17 cellular contexts compared by ENCODE assay signal in genomic region chr9:127207734-127208410, GRCh38. TPM values are rescaled to one million over a fixed set of nuclear protein-coding genes. Genes with fewer than 3 reads are reported as not detected.
DNase-seq lines count a peak whose midpoint lies in the region; ATAC-seq and TF ChIP-seq lines count a peak whose summit lies in the region.
"Had no signal": no experiment of that assay in that cellular context is flagged by ENCODE, and none has a peak within 500 bp of the region (broad histone marks: within the 10 kb centered on the region; RNA-seq: fewer than 3 reads in every experiment).

No MANE protein-coding gene starts in this region.

- H3K36me3 ChIP-seq in left ventricle myocardium inferior (no peaks in the 10 kb centered on the region), aorta (ENCODE audit: control insufficient read depth in 1 of 2, insufficient read depth in 2 of 2, low read length in 1 of 2) (no peaks in the 10 kb centered on the region)
- H3K36me3 ChIP-seq: BLaER1, HAP-1 had no signal

- intact Hi-C loops in left ventricle myocardium inferior (cut with micrococcal nuclease) (no loop called here), Right ventricle myocardium superior (cut with DNase I) (no loop called here), posterior vena cava (cut with DNase I) (no loop called here), aorta (cut with DNase I) (no loop called here)

- peaks cover 4% of the 10 kb centered on the region for H3K4me1 Mint-ChIP-seq in chondrocyte (ENCODE audit: low read depth)
- peaks cover 1% of the 10 kb centered on the region for H3K4me1 Mint-ChIP-seq in activated CD4-positive, alpha-beta T cell treated with anti-CD3 and anti-CD28 coated beads, Interleukin-2, amount 10 ng/mL, durations not matched to agents 7 days and 5 days
- H3K4me1 Mint-ChIP-seq: CD14-positive monocyte had no signal

- no peaks in the 10 kb centered on the region for H3K36me3 Mint-ChIP-seq in chondrocyte (ENCODE audit: low read depth)
- H3K36me3 Mint-ChIP-seq in activated CD4-positive, alpha-beta T cell treated with anti-CD3 and anti-CD28 coated beads, Interleukin-2, amount 10 ng/mL, durations not matched to agents 7 days and 5 days (ENCODE audit: low read depth) = no peaks in the 10 kb centered on the region
- H3K36me3 Mint-ChIP-seq: CD14-positive monocyte; CD4-positive, alpha-beta memory T cell had no signal

- no peak overlapping the region for H3K27ac Mint-ChIP-seq in chondrocyte (ENCODE audit: unreplicated experiment)
- no peak overlapping the region for H3K27ac Mint-ChIP-seq in activated CD4-positive, alpha-beta T cell treated with anti-CD3 and anti-CD28 coated beads, Interleukin-2, amount 10 ng/mL, durations not matched to agents 7 days and 5 days
- H3K27ac Mint-ChIP-seq: CD14-positive monocyte had no signal

- CTCF ChIA-PET in activated CD4-positive, alpha-beta T cell treated with anti-CD3 and anti-CD28 coated beads, Interleukin-2, amount 10 ng/mL, durations not matched to agents 7 days and 5 days (lab: Charles Lee) = no interaction called here

- TF ChIP-seq CTCF in left ventricle myocardium inferior (IDR thresholded peaks at IDR 0.05; ENCODE audit: borderline replicate concordance) (no peak), chondrocyte (IDR thresholded peaks at IDR 0.05) (no peak)

- ATAC-seq in Right ventricle myocardium superior (ENCODE audit: poor library complexity) (no peak), aorta (ENCODE audit: low FRiP score) (no peak)

- POLR2A ChIA-PET in activated CD4-positive, alpha-beta T cell treated with anti-CD3 and anti-CD28 coated beads, Interleukin-2, amount 10 ng/mL, durations not matched to agents 7 days and 5 days (lab: Charles Lee) = no interaction called here

- H3K4me3 ChIP-seq in left ventricle myocardium inferior (no peak overlapping the region), aorta (ENCODE audit: low read length in 2 of 2) (no peak overlapping the region)
- H3K4me3 ChIP-seq: BLaER1, GM23248, HAP-1 had no signal

- no peaks in the 10 kb centered on the region for H3K9me3 Mint-ChIP-seq in chondrocyte (ENCODE audit: low read depth)
- no peaks in the 10 kb centered on the region for H3K9me3 Mint-ChIP-seq in activated CD4-positive, alpha-beta T cell treated with anti-CD3 and anti-CD28 coated beads, Interleukin-2, amount 10 ng/mL, durations not matched to agents 7 days and 5 days
- H3K9me3 Mint-ChIP-seq: CD4-positive, alpha-beta memory T cell had no signal

- H3K27me3 Mint-ChIP-seq in chondrocyte (ENCODE audit: low read depth) = peaks cover 3% of the 10 kb centered on the region
- H3K27me3 Mint-ChIP-seq in activated CD4-positive, alpha-beta T cell treated with anti-CD3 and anti-CD28 coated beads, Interleukin-2, amount 10 ng/mL, durations not matched to agents 7 days and 5 days = peaks cover 4% of the 10 kb centered on the region

- H3K27ac ChIP-seq in left ventricle myocardium inferior (replicated peaks) = no peak overlapping the region
- no peak overlapping the region for H3K27ac ChIP-seq in aorta (ENCODE audit: low read depth in 1 of 2, low read length in 2 of 2)
- H3K27ac ChIP-seq: BLaER1, GM23248 had no signal

- H3K9me3 ChIP-seq in left ventricle myocardium inferior (replicated peaks) = no peaks in the 10 kb centered on the region
- H3K9me3 ChIP-seq in aorta (ENCODE audit: control insufficient read depth, low read length) = no peaks in the 10 kb centered on the region
- H3K9me3 ChIP-seq: BLaER1, HAP-1 had no signal

- DNase-seq in left ventricle myocardium inferior (peak; percentile 8), Right ventricle myocardium superior (no peak), chondrocyte (ENCODE audit: low spot score) (peak; percentile 68), posterior vena cava (ENCODE audit: low spot score) (peak; percentile 51), aorta (peak; percentile 35 to 58), amygdala (lab: John Stamatoyannopoulos, UW) (no peak), NCI-H510A treated with DMSO at 0.1 percent for 48 hours (lab: John Stamatoyannopoulos, UW) (no peak)
- no peak for DNase-seq in activated CD4-positive, alpha-beta T cell treated with anti-CD3 and anti-CD28 coated beads, Interleukin-2, amount 10 ng/mL, durations not matched to agents 7 days and 5 days
- DNase-seq: 8988T; CD4-positive, alpha-beta memory T cell; DMS153; DMS79; GDM1; GM23248 had no signal

- no peaks in the 10 kb centered on the region for H3K27me3 ChIP-seq in left ventricle myocardium inferior (ENCODE audit: low read depth)
- H3K27me3 ChIP-seq in aorta (ENCODE audit: control insufficient read depth in 1 of 2, insufficient read depth in 2 of 2, low read length in 1 of 2) = no peaks in the 10 kb centered on the region
- H3K27me3 ChIP-seq: BLaER1 had no signal

- no peak overlapping the region for H3K4me3 Mint-ChIP-seq in chondrocyte (ENCODE audit: unreplicated experiment)
- no peak overlapping the region for H3K4me3 Mint-ChIP-seq in activated CD4-positive, alpha-beta T cell treated with anti-CD3 and anti-CD28 coated beads, Interleukin-2, amount 10 ng/mL, durations not matched to agents 7 days and 5 days
- H3K4me3 Mint-ChIP-seq: CD14-positive monocyte; CD4-positive, alpha-beta memory T cell had no signal

- peaks cover 10% of the 10 kb centered on the region for H3K4me1 ChIP-seq in left ventricle myocardium inferior
- no peaks in the 10 kb centered on the region for H3K4me1 ChIP-seq in aorta (ENCODE audit: control insufficient read depth in 1 of 2, insufficient read depth in 2 of 2, low read length in 2 of 2)
- H3K4me1 ChIP-seq: HAP-1 had no signal

- WGBS in aorta, 2 donors = 70 to 79% methylated on average over 11 of the region's 11 CpGs

RNA-seq across cellular contexts. Expression of gene GARNL3, which starts 56.7 kb away (rescaled TPM):
- total RNA-seq in left ventricle myocardium inferior (22.9 TPM), Right ventricle myocardium superior (12.6 TPM), chondrocyte (8.9 to 10.0 TPM (median 8.9 TPM) in 3 replicates), posterior vena cava (10 to 100 TPM; 38.5 to 40.4 TPM), aorta (10 to 100 TPM; 59.1 to 70.9 TPM)
- 10 to 100 TPM in 1 of 2 donors, 1 to 10 TPM in 1; 6.3 to 26.6 TPM for polyA plus RNA-seq in aorta
- total RNA-seq in activated CD4-positive, alpha-beta T cell treated with anti-CD3 and anti-CD28 coated beads, Interleukin-2, amount 10 ng/mL, durations not matched to agents 7 days and 5 days = 1 to 10 TPM; 1.6 to 2.0 TPM

Comparison
In these comparisons a context has a peak if more than half of its experiments do, and no peak if none do; other contexts are left out.
1. DNase-seq: peak in left ventricle myocardium inferior (single experiment), chondrocyte (single experiment), posterior vena cava (single experiment) and aorta (2 of 2); none in Right ventricle myocardium superior (single experiment), amygdala (0 of 56), NCI-H510A treated with DMSO at 0.1 percent for 48 hours (single experiment) and activated CD4-positive, alpha-beta T cell treated with anti-CD3 and anti-CD28 coated beads, Interleukin-2, amount 10 ng/mL, durations not matched to agents 7 days and 5 days (single experiment).